ENCODE assay signal across 19 cellular contexts in genomic region chr7:12571691-12572090, GRCh38. TPM values are rescaled to one million over a fixed set of nuclear protein-coding genes. Genes with fewer than 3 reads are reported as not detected.
DNase-seq lines count a peak whose midpoint lies in the region; ATAC-seq and TF ChIP-seq lines count a peak whose summit lies in the region.
"Had no signal": no experiment of that assay in that cellular context is flagged by ENCODE, and none has a peak within 500 bp of the region (broad histone marks: within the 10 kb centered on the region; RNA-seq: fewer than 3 reads in every experiment).

No MANE protein-coding gene starts in this region.

- H3K27me3 Mint-ChIP-seq in activated T-helper 17 cell treated with anti-CD3 and anti-CD28 coated beads, Interleukin-2, amount 50 U/mL, for 72 hours = peaks cover 33% of the 10 kb centered on the region
- peaks cover 48% of the 10 kb centered on the region for H3K27me3 Mint-ChIP-seq in mesothelial cell of epicardium (ENCODE audit: low read depth)

- H3K4me3 ChIP-seq in urinary bladder (ENCODE audit: low read depth, low read length) = no peak overlapping the region

- H3K9me3 Mint-ChIP-seq in activated T-helper 17 cell treated with anti-CD3 and anti-CD28 coated beads, Interleukin-2, amount 50 U/mL, for 72 hours = no peaks in the 10 kb centered on the region
- no peaks in the 10 kb centered on the region for H3K9me3 Mint-ChIP-seq in mesothelial cell of epicardium

- ATAC-seq in activated T-helper 17 cell treated with anti-CD3 and anti-CD28 coated beads, Interleukin-2, amount 50 U/mL, for 72 hours (replicated peaks) = no peak
- no peak for ATAC-seq in HG02610 (IDR thresholded peaks at IDR 0.05; ENCODE audit: unreplicated experiment)
- ATAC-seq: activated CD4-positive, alpha-beta T cell treated with anti-CD3 and anti-CD28 coated beads for 36 hours had no signal

- no peaks in the 10 kb centered on the region for H3K36me3 ChIP-seq in urinary bladder (ENCODE audit: insufficient read depth)
- H3K36me3 ChIP-seq: BE2C, left ventricle myocardium inferior, spleen, stomach had no signal

- H3K4me3 Mint-ChIP-seq in activated T-helper 17 cell treated with anti-CD3 and anti-CD28 coated beads, Interleukin-2, amount 50 U/mL, for 72 hours = peak overlapping the region; percentile 77
- H3K4me3 Mint-ChIP-seq in mesothelial cell of epicardium = peak overlapping the region; percentile 7
- H3K4me3 Mint-ChIP-seq: activated CD4-positive, alpha-beta T cell treated with anti-CD3 and anti-CD28 coated beads for 36 hours; activated naive CD8-positive, alpha-beta T cell had no signal

- DNase-seq in NCI-H1092 treated with DMSO at 0.1 percent for 48 hours (lab: John Stamatoyannopoulos, UW) = peak; percentile 81
- DNase-seq in NCI-H1092 (lab: John Stamatoyannopoulos, UW) = no peak
- no peak for DNase-seq in mesothelial cell of epicardium (ENCODE audit: low spot score in 2 of 2, unreplicated experiment in 2 of 2)
- no peak for DNase-seq in SIG-M5 treated with dmso at 0.1 percent for 504 hours (lab: John Stamatoyannopoulos, UW; ENCODE audit: unreplicated experiment)
- no peak for DNase-seq in NCI-H524 treated with DMSO at 0.1 percent for 48 hours (lab: John Stamatoyannopoulos, UW)
- DNase-seq: activated CD4-positive, alpha-beta T cell treated with anti-CD3 and anti-CD28 coated beads for 36 hours; BE2C; left ventricle myocardium inferior; NCI-H146; NCI-H226; spleen; stimulated activated CD4-positive, alpha-beta T cell treated with anti-CD3 and anti-CD28 coated beads, Interleukin-4, amount 100 ng/mL, for 24 hours; SW 1271 had no signal

- H3K4me1 ChIP-seq in urinary bladder (ENCODE audit: insufficient read depth) = no peaks in the 10 kb centered on the region
- H3K4me1 ChIP-seq: BE2C had no signal

- peak overlapping the region; percentile 16 for H3K27ac ChIP-seq in urinary bladder (ENCODE audit: low read depth)
- H3K27ac ChIP-seq: left ventricle myocardium inferior, spleen had no signal

- 81% methylated on average over 5 of the region's 5 CpGs for WGBS in urinary bladder

- no peaks in the 10 kb centered on the region for H3K36me3 Mint-ChIP-seq in activated T-helper 17 cell treated with anti-CD3 and anti-CD28 coated beads, Interleukin-2, amount 50 U/mL, for 72 hours (ENCODE audit: low read depth)
- no peaks in the 10 kb centered on the region for H3K36me3 Mint-ChIP-seq in mesothelial cell of epicardium
- H3K36me3 Mint-ChIP-seq: activated naive CD8-positive, alpha-beta T cell had no signal

- H3K27ac Mint-ChIP-seq in activated T-helper 17 cell treated with anti-CD3 and anti-CD28 coated beads, Interleukin-2, amount 50 U/mL, for 72 hours = no peak overlapping the region
- no peak overlapping the region for H3K27ac Mint-ChIP-seq in mesothelial cell of epicardium
- H3K27ac Mint-ChIP-seq: activated CD4-positive, alpha-beta T cell treated with anti-CD3 and anti-CD28 coated beads for 36 hours; activated naive CD8-positive, alpha-beta T cell had no signal

- TF ChIP-seq CTCF in mesothelial cell of epicardium (IDR thresholded peaks at IDR 0.05; ENCODE audit: unreplicated experiment) = no peak

- H3K4me1 Mint-ChIP-seq in activated T-helper 17 cell treated with anti-CD3 and anti-CD28 coated beads, Interleukin-2, amount 50 U/mL, for 72 hours = peaks cover 7% of the 10 kb centered on the region
- peaks cover 14% of the 10 kb centered on the region for H3K4me1 Mint-ChIP-seq in mesothelial cell of epicardium

RNA-seq across cellular contexts. Expression of gene SCIN, which starts 1.2 kb away (rescaled TPM):
- under 1 TPM; 0.17 to 0.29 TPM for total RNA-seq in activated T-helper 17 cell treated with anti-CD3 and anti-CD28 coated beads, Interleukin-2, amount 50 U/mL, for 72 hours
- total RNA-seq in mesothelial cell of epicardium (2.5 to 3.9 TPM (median 3.3 TPM) in 3 replicates), urinary bladder (10.7 TPM)
- 1.3 TPM for polyA plus RNA-seq in urinary bladder
- total RNA-seq: left ventricle myocardium inferior, MCF 10A had no signal
